In the genomic region with DNA sequence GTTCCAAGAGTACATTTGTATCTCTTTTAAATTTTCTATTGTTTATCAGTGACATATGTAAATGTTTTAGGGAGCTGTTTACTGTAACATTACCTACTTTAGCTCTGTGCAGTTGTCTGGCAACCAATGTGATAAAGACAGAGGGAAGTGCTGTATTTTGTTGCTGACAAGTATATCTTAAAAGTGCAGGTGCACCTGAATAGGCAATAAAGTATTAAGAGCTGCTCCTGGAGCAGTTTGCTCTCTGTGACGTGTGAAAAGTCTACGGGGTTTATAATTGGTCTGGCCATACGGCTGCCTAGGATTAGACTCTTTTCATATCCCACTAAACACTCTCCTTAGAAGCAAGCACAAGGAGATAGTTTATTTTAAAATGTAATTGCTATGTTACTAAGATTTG, we compare ENCODE assay signal across 15 cellular contexts.
"Had no signal": no experiment of that assay in that cellular context is flagged by ENCODE, and none has a peak within 500 bp of the region (broad histone marks: within the 10 kb centered on the region; RNA-seq: fewer than 3 reads in every experiment).

No MANE protein-coding gene starts in this region.

- H3K4me1 Mint-ChIP-seq: stimulated activated memory B cell treated with anti-CD40 and anti-IgM and Interleukin-4, amounts not matched to agents 10 μg/mL and 1 μg/mL and 100 μg/mL, for 72 hours had no signal

- H3K4me1 ChIP-seq: parathyroid adenoma had no signal

- DNase-seq: activated CD4-positive, alpha-beta T cell treated with anti-CD3 and anti-CD28 coated beads for 1 hour; activated CD4-positive, alpha-beta T cell treated with anti-CD3 and anti-CD28 coated beads, Interleukin-2, amount 50 U/mL, for 48 hours; activated T-cell treated with anti-CD3 and anti-CD28 coated beads, Interleukin-2, amount 50 U/mL, for 1 hour; amniotic stem cell; dorsolateral prefrontal cortex; left lung; naive thymus-derived CD8-positive, alpha-beta T cell; retina; stimulated activated CD4-positive, alpha-beta T cell treated with anti-CD3 and anti-CD28 coated beads, Interleukin-2, amount 100 ng/mL, for 48 hours; T1000 had no signal

- ATAC-seq: esophagus mucosa; left lung; naive thymus-derived CD8-positive, alpha-beta T cell; stimulated activated memory B cell treated with anti-CD40 and anti-IgM and Interleukin-4, amounts not matched to agents 10 μg/mL and 1 μg/mL and 100 μg/mL, for 72 hours had no signal

- FAIRE-seq: keratinocyte had no signal

- H3K27ac ChIP-seq: dorsolateral prefrontal cortex, left lung, parathyroid adenoma had no signal

- H3K4me3 Mint-ChIP-seq: activated naive CD8-positive, alpha-beta T cell; naive thymus-derived CD8-positive, alpha-beta T cell; stimulated activated memory B cell treated with anti-CD40 and anti-IgM and Interleukin-4, amounts not matched to agents 10 μg/mL and 1 μg/mL and 100 μg/mL, for 72 hours had no signal

- H3K9ac ChIP-seq: parathyroid adenoma had no signal

- H3K27me3 Mint-ChIP-seq: activated naive CD8-positive, alpha-beta T cell; naive thymus-derived CD8-positive, alpha-beta T cell; stimulated activated memory B cell treated with anti-CD40 and anti-IgM and Interleukin-4, amounts not matched to agents 10 μg/mL and 1 μg/mL and 100 μg/mL, for 72 hours had no signal

- H3K36me3 ChIP-seq: left lung had no signal

- H3K27ac Mint-ChIP-seq: activated naive CD8-positive, alpha-beta T cell; naive thymus-derived CD8-positive, alpha-beta T cell; stimulated activated memory B cell treated with anti-CD40 and anti-IgM and Interleukin-4, amounts not matched to agents 10 μg/mL and 1 μg/mL and 100 μg/mL, for 72 hours had no signal

- H3K27me3 ChIP-seq: dorsolateral prefrontal cortex, left lung had no signal

- H3K4me3 ChIP-seq: dorsolateral prefrontal cortex, left lung had no signal

- H2AFZ ChIP-seq: parathyroid adenoma had no signal
